8 cellular contexts compared by ENCODE assay signal in genomic region chr10:79066460-79067240, GRCh38. TPM values are rescaled to one million over a fixed set of nuclear protein-coding genes. Genes with fewer than 3 reads are reported as not detected.
DNase-seq lines count a peak whose midpoint lies in the region; ATAC-seq and TF ChIP-seq lines count a peak whose summit lies in the region.

No MANE protein-coding gene starts in this region.

- DNase-seq in CD8-positive, alpha-beta T cell = no peak
- peak; percentile 82 for DNase-seq in H7
- peak; percentile 84 for DNase-seq in SK-N-SH
- DNase-seq in endodermal cell = peak; percentile 83
- DNase-seq in naive B cell = no peak
- DNase-seq in ureter (ENCODE audit: low spot score) = no peak
- no peak for DNase-seq in stimulated activated CD4-positive, alpha-beta T cell treated with anti-CD3 and anti-CD28 coated beads, Interleukin-2, amount 100 ng/mL, for 48 hours

- H3K9me3 Mint-ChIP-seq in CD8-positive, alpha-beta T cell = no peaks in the 10 kb centered on the region
- H3K9me3 Mint-ChIP-seq in endodermal cell (no peaks in the 10 kb centered on the region), naive B cell (no peaks in the 10 kb centered on the region)

- no peak for TF ChIP-seq CTCF in CD8-positive, alpha-beta T cell (IDR thresholded peaks at IDR 0.05)
- TF ChIP-seq CTCF in SK-N-SH (IDR thresholded peaks at IDR 0.05) = peak; percentile 38
- TF ChIP-seq CTCF in endodermal cell (conservative IDR thresholded peaks at IDR 0.05) = peak; percentile 70

- peak overlapping the region; percentile 70 for H3K9ac ChIP-seq in SK-N-SH
- H3K9ac ChIP-seq in endodermal cell (ENCODE audit: extremely low read depth, low read length, poor library complexity, severe bottlenecking) = peak overlapping the region; percentile 64

- H3K4me1 ChIP-seq in CD8-positive, alpha-beta T cell (ENCODE audit: insufficient read depth, low read length) = peaks cover 43% of the 10 kb centered on the region
- peaks cover 0 to 22% of the 10 kb centered on the region in 2 experiments; a peak in 2 of 4 replicates for H3K4me1 ChIP-seq in SK-N-SH (ENCODE audit: control insufficient read depth in 1 of 2, insufficient read depth in 2 of 2, low read depth in 1 of 2, low read length in 1 of 2)
- H3K4me1 ChIP-seq in endodermal cell (ENCODE audit: control insufficient read depth, insufficient read depth, low read length) = peaks cover 3% of the 10 kb centered on the region

- H3K9me2 ChIP-seq in SK-N-SH = no peaks in the 10 kb centered on the region

- no peaks in the 10 kb centered on the region for H3K27me3 Mint-ChIP-seq in CD8-positive, alpha-beta T cell (ENCODE audit: low read depth)
- peaks cover 4% of the 10 kb centered on the region for H3K27me3 Mint-ChIP-seq in endodermal cell (ENCODE audit: insufficient read depth)
- peaks cover 5 to 15% (median 12%) of the 10 kb centered on the region in 3 donors for H3K27me3 Mint-ChIP-seq in naive B cell

- H3K4me3 ChIP-seq in CD8-positive, alpha-beta T cell (ENCODE audit: low read depth, low read length) = peak overlapping the region; percentile 82
- H3K4me3 ChIP-seq in H7 (ENCODE audit: insufficient read depth, low read depth, low read length) = peak overlapping the region; percentile 51
- H3K4me3 ChIP-seq in SK-N-SH (ENCODE audit: low read depth in 2 of 2, low read length in 1 of 2) = peak overlapping the region; percentile 54 to 57
- peak overlapping the region; percentile 74 for H3K4me3 ChIP-seq in endodermal cell (ENCODE audit: low read length)

- no peak for ATAC-seq in CD8-positive, alpha-beta T cell
- ATAC-seq in naive B cell (ENCODE audit: low read depth in 2 of 2) = peak in 1 of 2 donors; percentile 7
- ATAC-seq in HG03469 (IDR thresholded peaks at IDR 0.05; ENCODE audit: unreplicated experiment) = no peak

- CTCF ChIA-PET in CD8-positive, alpha-beta T cell (lab: Charles Lee) = interaction anchor here (0.7 kb wide), 3 partner anchors 42 to 1018 kb away, joined by 3 read pairs; no protein-coding TSS in a partner anchor
- CTCF ChIA-PET in SK-N-SH (lab: Yijun Ruan, JAX) = interaction anchor here (0.6 to 14.5 kb wide), 40 partner anchors 18 to 1019 kb away, joined by 3 to 129 read pairs (median 4); no protein-coding TSS in a partner anchor

- POLR2A ChIA-PET in CD8-positive, alpha-beta T cell (lab: Charles Lee) = interaction anchor here (0.6 to 1.1 kb wide), 6 partner anchors 18 to 161 kb away, joined by 3 to 5 read pairs (median 3); no protein-coding TSS in a partner anchor
- POLR2A ChIA-PET in SK-N-SH (lab: Yijun Ruan, JAX) = interaction anchor here (0.6 to 1.8 kb wide), 14 partner anchors 39 to 1019 kb away, joined by 3 to 11 read pairs (median 4); no protein-coding TSS in a partner anchor

- H2AFZ ChIP-seq in SK-N-SH (ENCODE audit: low read depth) = 0 out of 2 replicates have a peak overlapping the region, but pooled peaks have one; percentile 65

- peak; percentile 72 for TF ChIP-seq RAD21 in SK-N-SH (IDR thresholded peaks at IDR 0.05; ENCODE audit: low read length)

- H3K36me3 Mint-ChIP-seq in CD8-positive, alpha-beta T cell = peaks cover 6% of the 10 kb centered on the region
- H3K36me3 Mint-ChIP-seq in endodermal cell (ENCODE audit: low read depth) = no peaks in the 10 kb centered on the region
- no peaks in the 10 kb centered on the region for H3K36me3 Mint-ChIP-seq in naive B cell

- peak overlapping the region; percentile 44 for H3K27ac ChIP-seq in CD8-positive, alpha-beta T cell (ENCODE audit: low read depth, low read length)
- H3K27ac ChIP-seq in SK-N-SH (ENCODE audit: low read depth in 2 of 2, low read length in 1 of 2) = peak overlapping the region; percentile 62 to 94
- H3K27ac ChIP-seq in endodermal cell (ENCODE audit: low read depth, low read length) = peak overlapping the region; percentile 51

- peaks cover 48% of the 10 kb centered on the region for H3K4me1 Mint-ChIP-seq in CD8-positive, alpha-beta T cell (ENCODE audit: low read depth)
- H3K4me1 Mint-ChIP-seq in endodermal cell (peaks cover 25% of the 10 kb centered on the region), naive B cell (peaks cover 27 to 41% (median 38%) of the 10 kb centered on the region in 3 donors)

- H4K20me1 ChIP-seq in SK-N-SH (ENCODE audit: insufficient read depth) = peaks cover 14% of the 10 kb centered on the region

- no peaks in the 10 kb centered on the region for H3K9me3 ChIP-seq in CD8-positive, alpha-beta T cell (ENCODE audit: low read length)
- H3K9me3 ChIP-seq in SK-N-SH (no peaks in the 10 kb centered on the region), endodermal cell (ENCODE audit: control insufficient read depth, low read length) (no peaks in the 10 kb centered on the region)

- peak overlapping the region; percentile 89 for H3K4me2 ChIP-seq in SK-N-SH

- peaks cover 7% of the 10 kb centered on the region for H3F3A ChIP-seq in SK-N-SH (replicated peaks; ENCODE audit: insufficient read depth)

- 54% methylated on average over 8 of the region's 36 CpGs for WGBS in SK-N-SH (ENCODE audit: low lambda C conversion rate)
- 11 to 19% methylated on average over 19 to 29 of the region's 36 CpGs for WGBS in endodermal cell (ENCODE audit: insufficient coverage in 1 of 2, insufficient read length in 1 of 2), 2 experiments

- H3K79me2 ChIP-seq in SK-N-SH (ENCODE audit: insufficient read depth) = peaks cover 28% of the 10 kb centered on the region

- H3K36me3 ChIP-seq in CD8-positive, alpha-beta T cell (ENCODE audit: insufficient read depth, low read length) = no peaks in the 10 kb centered on the region
- H3K36me3 ChIP-seq in H7 (replicated peaks; ENCODE audit: control insufficient read depth, insufficient read depth, low read length) (no peaks in the 10 kb centered on the region), SK-N-SH (replicated peaks in 1 of 2; ENCODE audit: control insufficient read depth in 1 of 2, insufficient read depth in 2 of 2, low read length in 1 of 2) (no peaks in the 10 kb centered on the region), endodermal cell (ENCODE audit: control insufficient read depth, insufficient read depth, low read length) (no peaks in the 10 kb centered on the region)

- peak overlapping the region; percentile 87 for H3K4me3 Mint-ChIP-seq in CD8-positive, alpha-beta T cell
- H3K4me3 Mint-ChIP-seq in endodermal cell (peak overlapping the region; percentile 98), naive B cell (peak overlapping the region; percentile 73 to 96 (median 84))

- H3K27ac Mint-ChIP-seq in CD8-positive, alpha-beta T cell = peak overlapping the region; percentile 49
- H3K27ac Mint-ChIP-seq in endodermal cell (peak overlapping the region; percentile 88), naive B cell (peak overlapping the region; percentile 21 to 84 (median 30))

- TF ChIP-seq EP300 in SK-N-SH (IDR thresholded peaks at IDR 0.05; ENCODE audit: borderline replicate concordance in 1 of 2, low read depth in 1 of 2, low read length in 1 of 2) = no peak

- intact Hi-C loops in CD8-positive, alpha-beta T cell (cut with DNase I, micrococcal nuclease) = loop anchor here (1.0 to 10.0 kb wide), 12 partner anchors 18 to 1034 kb away; partner anchors contain the start of genes PPIF (in 2 of the 2), ZCCHC24 (in 2 of the 2) and RPS24 (in 1 of the 2)

- H3K27me3 ChIP-seq in CD8-positive, alpha-beta T cell (ENCODE audit: insufficient read depth, low read length) = no peaks in the 10 kb centered on the region
- peaks cover 3% of the 10 kb centered on the region; the same call in 1 of the 2 replicates for H3K27me3 ChIP-seq in H7 (ENCODE audit: control insufficient read depth, insufficient read depth, low read length)
- no peaks in the 10 kb centered on the region for H3K27me3 ChIP-seq in SK-N-SH (ENCODE audit: insufficient read depth)
- H3K27me3 ChIP-seq in endodermal cell (ENCODE audit: control insufficient read depth, insufficient read depth, low read length, poor library complexity, severe bottlenecking) = no peaks in the 10 kb centered on the region

TF ChIP-seq in SK-N-SH, 30 proteins besides CTCF, POLR2A, EP300 and RAD21:
- TF ChIP-seq SMC3 (IDR thresholded peaks at IDR 0.05; ENCODE audit: low read depth, low read length) = peak; percentile 55
- TF ChIP-seq MXI1 (IDR thresholded peaks at IDR 0.05; ENCODE audit: low read depth, low read length) = no peak
- no peak for TF ChIP-seq YY1 (IDR thresholded peaks at IDR 0.05; ENCODE audit: low read depth)
- TF ChIP-seq ELF1 (IDR thresholded peaks at IDR 0.05) = no peak
- TF ChIP-seq JUND (IDR thresholded peaks at IDR 0.05) = no peak
TF ChIP-seq in SK-N-SH: peak in this region for 1.

RNA-seq across cellular contexts. Expression of gene ZMIZ1, which starts 2.1 kb away (rescaled TPM):
- total RNA-seq in CD8-positive, alpha-beta T cell = 10 to 100 TPM; 10.1 to 10.8 TPM
- 20.4 and 27.2 TPM in 2 replicates for total RNA-seq in H7 (2014; rRNA removed; shearing (Covaris generic))
- polyA plus RNA-seq in SK-N-SH (2012; rRNA removed) = 6.6 and 23.5 TPM in 2 replicates
- polyA plus RNA-seq in SK-N-SH (2012; cell fraction: cytosol; rRNA removed) = 13.6 and 23.5 TPM in 2 replicates
- polyA plus RNA-seq in SK-N-SH (2012; cell fraction: nucleus; rRNA removed) = 39.0 and 44.8 TPM in 2 replicates
- 10 to 100 TPM; 65.3 to 67.5 TPM for total RNA-seq in endodermal cell
- 77.5 TPM for polyA plus RNA-seq in endodermal cell (2013, experiment 1 of 2)
- 68.6 TPM for polyA plus RNA-seq in endodermal cell (2013, experiment 2 of 2)
- polyA plus RNA-seq in naive B cell (ENCODE audit: low read depth in 6 of 6) = 1 to 10 TPM in 3 of 6 donors, under 1 TPM in 3; 0.11 to 2.9 (median 1.5) TPM
- total RNA-seq in ureter = 107 TPM

Comparison
In these comparisons a context has a peak if more than half of its experiments do, and no peak if none do; other contexts are left out.
1. DNase-seq: peak in H7 (single experiment), SK-N-SH (single experiment) and endodermal cell (single experiment); none in CD8-positive, alpha-beta T cell (0 of 7), naive B cell (single experiment), ureter (single experiment) and stimulated activated CD4-positive, alpha-beta T cell treated with anti-CD3 and anti-CD28 coated beads, Interleukin-2, amount 100 ng/mL, for 48 hours (0 of 2).
2. H3K27ac Mint-ChIP-seq: peak in every context shown above with its lines; median percentile 88 in endodermal cell; 49 in CD8-positive, alpha-beta T cell; 30 in naive B cell.
3. Peak in every context shown above with its lines, with median percentiles within 50 percentile points of each other: H3K27ac ChIP-seq, H3K4me3 ChIP-seq and H3K4me3 Mint-ChIP-seq.